Comparison of ENCODE assay signal across 25 cellular contexts in the genomic region with DNA sequence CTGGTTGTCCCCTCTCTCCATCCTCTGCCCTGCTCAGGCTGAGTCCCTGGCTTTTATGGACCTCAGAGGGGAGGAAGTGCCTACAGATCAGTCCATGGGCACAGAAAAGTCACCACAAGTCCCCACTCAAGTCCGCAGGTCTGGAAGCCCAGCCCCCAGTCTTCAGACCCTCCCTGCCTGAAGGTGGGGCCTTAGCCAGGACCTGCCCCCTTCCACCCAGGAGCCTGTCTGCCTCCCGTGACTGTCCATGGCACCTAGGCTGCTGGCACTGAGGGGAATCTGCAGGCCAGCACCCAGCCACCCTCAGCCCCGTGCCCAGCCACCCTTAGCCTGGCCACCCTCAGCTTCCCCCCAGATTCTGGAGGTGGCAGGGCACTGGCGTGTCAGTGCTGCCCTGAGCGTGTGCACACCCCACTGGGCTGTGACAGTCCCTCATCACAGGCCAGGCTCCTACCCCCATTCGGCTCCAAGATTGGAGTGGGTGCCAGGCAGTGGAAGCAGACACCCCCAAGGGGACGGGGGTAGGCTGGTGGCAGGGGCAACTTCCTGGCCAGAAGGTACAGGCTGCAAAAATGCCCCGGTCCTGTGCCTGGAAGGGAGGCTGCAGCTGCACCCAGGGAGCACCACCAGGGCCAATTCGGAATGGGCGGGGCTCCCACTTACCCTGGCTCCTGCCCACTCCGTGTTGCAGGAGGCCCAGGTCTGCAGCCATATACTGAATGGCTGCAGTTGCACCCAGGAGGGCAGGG.
DNase-seq lines count a peak whose midpoint lies in the region; ATAC-seq, FAIRE-seq and TF ChIP-seq lines count a peak whose summit lies in the region.
"Had no signal": no experiment of that assay in that cellular context is flagged by ENCODE, and none has a peak within 500 bp of the region (broad histone marks: within the 10 kb centered on the region; RNA-seq: fewer than 3 reads in every experiment).

No MANE protein-coding gene starts in this region.

- 0% methylated on average over 1 of the region's 11 CpGs for WGBS in HepG2 (ENCODE audit: low lambda C conversion rate)
- WGBS in upper lobe of left lung, 2 donors: 86 to 87% methylated on average over 1 to 9 of the region's 11 CpGs

- H3K9ac ChIP-seq in HepG2 (ENCODE audit: insufficient read depth, low read depth, low read length): no peak overlapping the region
- H3K9ac ChIP-seq: BLaER1 had no signal

- TF ChIP-seq EP300 in HepG2 (IDR thresholded peaks at IDR 0.05; ENCODE audit: low read depth in 2 of 2, low read length in 2 of 2) (no peak), HepG2 (CRISPR knock-in tag; IDR thresholded peaks at IDR 0.05; ENCODE audit: borderline replicate concordance) (no peak), upper lobe of left lung (IDR thresholded peaks at IDR 0.05) (no peak)

- no peaks in the 10 kb centered on the region for H3K9me3 ChIP-seq in HepG2 (ENCODE audit: low read length)
- no peaks in the 10 kb centered on the region for H3K9me3 ChIP-seq in upper lobe of left lung
- H3K9me3 ChIP-seq: BLaER1, Caco-2 had no signal

- no peaks in the 10 kb centered on the region for H3K36me3 ChIP-seq in HepG2 (replicated peaks in 1 of 2; ENCODE audit: control insufficient read depth in 1 of 2, insufficient read depth in 2 of 2, low read length in 2 of 2)
- no peaks in the 10 kb centered on the region for H3K36me3 ChIP-seq in upper lobe of left lung
- H3K36me3 ChIP-seq: BLaER1 had no signal

- H4K20me1 ChIP-seq in HepG2 (ENCODE audit: insufficient read depth, low read length): no peaks in the 10 kb centered on the region
- H4K20me1 ChIP-seq: BLaER1 had no signal

- no TSS peak for BruUV-seq in HepG2 (replicated peaks; lab: Mats Ljungman, UMichigan)

- TF ChIP-seq CTCF in HepG2 (CRISPR knock-in tag; IDR thresholded peaks at IDR 0.05) (no peak), upper lobe of left lung (IDR thresholded peaks at IDR 0.05) (no peak)

- intact Hi-C loops in HepG2 (cut with micrococcal nuclease; ENCODE audit: unreplicated experiment): no loop called here

- CTCF ChIA-PET in HepG2 (lab: Yijun Ruan, JAX; ENCODE audit: low intra/inter-chr PET ratio, low total read pairs): no interaction called here

- TF ChIP-seq POLR2A in HepG2 (IDR thresholded peaks at IDR 0.05; ENCODE audit: insufficient read depth in 1 of 2, low read depth in 2 of 2, low read length in 2 of 2): no peak
- no peak for TF ChIP-seq POLR2A in upper lobe of left lung (IDR thresholded peaks at IDR 0.05)

- H3K27me3 ChIP-seq in HepG2 (ENCODE audit: control insufficient read depth in 1 of 2, insufficient read depth in 2 of 2, low read length in 2 of 2) (no peaks in the 10 kb centered on the region), upper lobe of left lung (no peaks in the 10 kb centered on the region)
- H3K27me3 ChIP-seq: BLaER1 had no signal

- no peak for TF ChIP-seq RAD21 in HepG2 (CRISPR knock-in tag; IDR thresholded peaks at IDR 0.05)

- no peaks in the 10 kb centered on the region for H3K4me1 ChIP-seq in HepG2 (ENCODE audit: insufficient read depth, low read length)
- no peaks in the 10 kb centered on the region for H3K4me1 ChIP-seq in upper lobe of left lung
- H3K4me1 ChIP-seq: BLaER1, Caco-2 had no signal

- POLR2A ChIA-PET in HepG2 (lab: Yijun Ruan, JAX): no interaction called here

- H3K4me3 ChIP-seq in HepG2 (replicated peaks in 1 of 3; ENCODE audit: insufficient read depth in 1 of 3, low read depth in 2 of 3, low read length in 3 of 3) (peak overlapping the region in 1 of 3 experiments; percentile 2; a peak in 1 of 6 replicates), upper lobe of left lung (no peak overlapping the region)
- H3K4me3 ChIP-seq: BLaER1, GM12878 had no signal

- in situ Hi-C loops in HepG2 (cut with HindIII; ENCODE audit: extremely low pct_ligation_motif_present, low pct_unique_long_range_greater_than_20kb): no loop called here

- DNase-seq in NCI-H2227 (lab: John Stamatoyannopoulos, UW; ENCODE audit: unreplicated experiment) (peak; percentile 53), NCI-H2227 treated with DMSO at 0.1 percent for 48 hours (lab: John Stamatoyannopoulos, UW) (no peak), NCI-H69 (lab: John Stamatoyannopoulos, UW) (peak; percentile 68), HepG2 (ENCODE audit: low spot score) (no peak), upper lobe of left lung (peak in 1 of 2 donors; percentile 59), NOMO-1 (lab: John Stamatoyannopoulos, UW; ENCODE audit: unreplicated experiment in 2 of 2) (no peak)
- DNase-seq in stimulated activated CD4-positive, alpha-beta T cell treated with anti-CD3 and anti-CD28 coated beads, Interleukin-4, amount 100 ng/mL, for 4 hours: no peak
- DNase-seq: ACHN; Caco-2; CD4-positive, alpha-beta T cell; DMS 273 treated with DMSO at 0.1 percent for 48 hours; DND-41; KBM-7; NCI-H1092; NCI-H1436; NCI-H187 treated with DMSO at 0.1 percent for 48 hours; NCI-H2107; NCI-H226; NCI-H524; NCI-H82; Right ventricle myocardium superior had no signal

- H3K79me2 ChIP-seq in HepG2 (ENCODE audit: insufficient read depth, low read length): no peaks in the 10 kb centered on the region

- H2AFZ ChIP-seq in HepG2 (ENCODE audit: low read length): no peak overlapping the region

- peak; percentile 46 for ATAC-seq in HepG2
- ATAC-seq in upper lobe of left lung (ENCODE audit: low FRiP score in 2 of 2): peak; percentile 16 to 71
- ATAC-seq in HG03520 (IDR thresholded peaks at IDR 0.05; ENCODE audit: unreplicated experiment): no peak
- ATAC-seq: GM12878 had no signal

- H3K27ac ChIP-seq in HepG2 (ENCODE audit: extremely low read length, insufficient read depth, low read length) (no peak overlapping the region), upper lobe of left lung (no peak overlapping the region)
- H3K27ac ChIP-seq: 22Rv1, BLaER1 had no signal

- H3K4me2 ChIP-seq in HepG2 (ENCODE audit: low read depth, low read length): peak overlapping the region; percentile 29
- H3K4me2 ChIP-seq: BLaER1 had no signal

- no peak for FAIRE-seq in HepG2 (lab: Jason Lieb, UNC)
- FAIRE-seq: GM12878 had no signal

TF ChIP-seq in HepG2, 621 proteins besides CTCF, POLR2A, EP300 and RAD21:
- TF ChIP-seq EED (CRISPR knock-in tag; IDR thresholded peaks at IDR 0.05) (0 out of 2 replicates have a peak, but pooled peaks have one; percentile 42), GPN1 (CRISPR knock-in tag; IDR thresholded peaks at IDR 0.05; ENCODE audit: borderline replicate concordance) (no peak), ZNF263 (CRISPR knock-in tag; IDR thresholded peaks at IDR 0.05) (peak; percentile 47; the same call in 1 of the 2 replicates)
TF ChIP-seq in HepG2: peak in this region for 2.

Comparison
In these comparisons a context has a peak if more than half of its experiments do, and no peak if none do; other contexts are left out.
1. DNase-seq: peak in NCI-H2227 (single experiment) and NCI-H69 (single experiment); none in NCI-H2227 treated with DMSO at 0.1 percent for 48 hours (single experiment), HepG2 (single experiment), NOMO-1 (0 of 2) and stimulated activated CD4-positive, alpha-beta T cell treated with anti-CD3 and anti-CD28 coated beads, Interleukin-4, amount 100 ng/mL, for 4 hours (0 of 2).